26 cellular contexts compared by ENCODE assay signal in genomic region chr18:54766631-54767030, GRCh38.
A peak's percentile ranks its signal among the peaks of the same experiment; 100 is the strongest.
DNase-seq lines count a peak whose midpoint lies in the region; ATAC-seq, FAIRE-seq and TF ChIP-seq lines count a peak whose summit lies in the region.
"Had no signal": no experiment of that assay in that cellular context is flagged by ENCODE, and none has a peak within 500 bp of the region (broad histone marks: within the 10 kb centered on the region; RNA-seq: fewer than 3 reads in every experiment).

No MANE protein-coding gene starts in this region.

- H3K9ac ChIP-seq in PC-3 (ENCODE audit: low read length), result peak overlapping the region; percentile 85

- H3K27ac ChIP-seq in ACC112 (ENCODE audit: low read depth, low read length), result peak overlapping the region; percentile 36; the same call in 1 of the 2 replicates
- peak overlapping the region; percentile 99 for H3K27ac ChIP-seq in PC-3 (ENCODE audit: low read length)
- H3K27ac ChIP-seq in lower lobe of right lung, result peak overlapping the region; percentile 46
- no peak overlapping the region for H3K27ac ChIP-seq in GM23338 (ENCODE audit: low read depth)
- H3K27ac ChIP-seq: adrenal gland, C4-2B, cardiac muscle cell, SJCRH30, testis had no signal

- ATAC-seq in PC-3, result peak; percentile 47
- peak; percentile 15 to 55 for ATAC-seq in lower lobe of right lung
- no peak for ATAC-seq in GM21576 (IDR thresholded peaks at IDR 0.05; ENCODE audit: unreplicated experiment)
- no peak for ATAC-seq in GM23338
- ATAC-seq: naive thymus-derived CD8-positive, alpha-beta T cell; right cardiac atrium; stimulated activated naive B cell treated with anti-CD40 and anti-IgM and Interleukin-4, amounts not matched to agents 10 μg/mL and 1 μg/mL and 100 μg/mL, for 72 hours had no signal

- no peaks in the 10 kb centered on the region for H3K9me2 ChIP-seq in PC-3 (replicated peaks; ENCODE audit: low read length)
- H3K9me2 ChIP-seq in GM23338 (ENCODE audit: insufficient read depth), result no peaks in the 10 kb centered on the region; the same call in 1 of the 2 replicates

- H3K9me3 Mint-ChIP-seq in GM23338, result no peaks in the 10 kb centered on the region
- H3K9me3 Mint-ChIP-seq: activated T-cell treated with anti-CD3 and anti-CD28 coated beads, Interleukin-2, amount 50 U/mL, for 24 hours had no signal

- H3K4me1 ChIP-seq in ACC112 (ENCODE audit: control insufficient read depth, insufficient read depth, low read length, unreplicated experiment) (peaks cover 17% of the 10 kb centered on the region), PC-3 (ENCODE audit: insufficient read depth, low read length) (peaks cover 56% of the 10 kb centered on the region), lower lobe of right lung (no peaks in the 10 kb centered on the region), GM23338 (ENCODE audit: insufficient read depth) (peaks cover 28% of the 10 kb centered on the region)
- H3K4me1 ChIP-seq: adrenal gland, SJCRH30, testis had no signal

- H3K36me3 ChIP-seq in ACC112 (ENCODE audit: insufficient read depth, low read length) (no peaks in the 10 kb centered on the region), PC-3 (ENCODE audit: low read depth, low read length) (no peaks in the 10 kb centered on the region), lower lobe of right lung (no peaks in the 10 kb centered on the region), GM23338 (ENCODE audit: insufficient read depth) (no peaks in the 10 kb centered on the region)
- H3K36me3 ChIP-seq: adrenal gland, cardiac muscle cell, SJCRH30 had no signal

- H3K4me3 Mint-ChIP-seq in GM23338, result no peak overlapping the region
- H3K4me3 Mint-ChIP-seq: activated T-cell treated with anti-CD3 and anti-CD28 coated beads, Interleukin-2, amount 50 U/mL, for 24 hours; naive thymus-derived CD8-positive, alpha-beta T cell; stimulated activated naive B cell treated with anti-CD40 and anti-IgM and Interleukin-4, amounts not matched to agents 10 μg/mL and 1 μg/mL and 100 μg/mL, for 72 hours had no signal

- TF ChIP-seq POLR2A in GM12891 (IDR thresholded peaks at IDR 0.05; ENCODE audit: low read depth, low read length), result no peak

- no peak overlapping the region for H3K27ac Mint-ChIP-seq in GM23338
- H3K27ac Mint-ChIP-seq: activated T-cell treated with anti-CD3 and anti-CD28 coated beads, Interleukin-2, amount 50 U/mL, for 24 hours; stimulated activated naive B cell treated with anti-CD40 and anti-IgM and Interleukin-4, amounts not matched to agents 10 μg/mL and 1 μg/mL and 100 μg/mL, for 72 hours had no signal

- H3K27me3 ChIP-seq in ACC112 (ENCODE audit: insufficient read depth, low read length), result no peaks in the 10 kb centered on the region
- no peaks in the 10 kb centered on the region for H3K27me3 ChIP-seq in PC-3 (ENCODE audit: low read length)
- no peaks in the 10 kb centered on the region for H3K27me3 ChIP-seq in lower lobe of right lung (ENCODE audit: low read depth)
- no peaks in the 10 kb centered on the region for H3K27me3 ChIP-seq in GM23338 (ENCODE audit: insufficient read depth)
- H3K27me3 ChIP-seq: adrenal gland, cardiac muscle cell, SJCRH30, testis had no signal

- TF ChIP-seq CTCF in PC-3 (conservative IDR thresholded peaks at IDR 0.05; ENCODE audit: low read depth, low read length), result no peak
- TF ChIP-seq CTCF in epithelial cell of esophagus (IDR thresholded peaks at IDR 0.05; ENCODE audit: insufficient read depth, low read depth, low read length, missing control alignments), result no peak
- TF ChIP-seq CTCF in lower lobe of right lung (IDR thresholded peaks at IDR 0.05), result no peak
- no peak for TF ChIP-seq CTCF in GM23338 (conservative IDR thresholded peaks at IDR 0.05; ENCODE audit: low read depth in 2 of 2)

- H3K4me1 Mint-ChIP-seq in GM23338, result peaks cover 36% of the 10 kb centered on the region
- H3K4me1 Mint-ChIP-seq: naive thymus-derived CD8-positive, alpha-beta T cell; stimulated activated naive B cell treated with anti-CD40 and anti-IgM and Interleukin-4, amounts not matched to agents 10 μg/mL and 1 μg/mL and 100 μg/mL, for 72 hours had no signal

- H3K79me2 ChIP-seq in ACC112 (ENCODE audit: control insufficient read depth, insufficient read depth, low read length, unreplicated experiment) (no peaks in the 10 kb centered on the region), PC-3 (ENCODE audit: low read length) (no peaks in the 10 kb centered on the region), GM23338 (replicated peaks; ENCODE audit: insufficient read depth) (no peaks in the 10 kb centered on the region)

- peaks cover 1% of the 10 kb centered on the region for H3K27me3 Mint-ChIP-seq in GM23338 (ENCODE audit: insufficient read depth, low read depth, poor library complexity)

- POLR2A ChIA-PET in PC-3 (lab: Charles Lee; ENCODE audit: unreplicated experiment), result interaction anchor here (0.6 kb wide), 1 partner anchor 211 kb away, joined by 3 read pairs; no protein-coding TSS in a partner anchor

- H4K20me1 ChIP-seq in PC-3 (ENCODE audit: low read length), result no peaks in the 10 kb centered on the region
- no peaks in the 10 kb centered on the region for H4K20me1 ChIP-seq in GM23338 (replicated peaks; ENCODE audit: insufficient read depth)

- CTCF ChIA-PET in PC-3 (lab: Charles Lee), result interaction anchor here (1.5 kb wide), 1 partner anchor 9 kb away, joined by 5 read pairs; no protein-coding TSS in a partner anchor

- H2AFZ ChIP-seq in ACC112 (ENCODE audit: low read length, unreplicated experiment), result no peak overlapping the region
- H2AFZ ChIP-seq in PC-3 (ENCODE audit: low read length), result peak overlapping the region; percentile 32
- no peak overlapping the region for H2AFZ ChIP-seq in GM23338

- H3K4me3 ChIP-seq in ACC112 (ENCODE audit: low read depth, low read length) (no peak overlapping the region; the same call in 1 of the 2 replicates), PC-3 (ENCODE audit: low read length) (peak overlapping the region; percentile 54), epithelial cell of esophagus (ENCODE audit: low read length) (no peak overlapping the region), lower lobe of right lung (no peak overlapping the region), GM23338 (no peak overlapping the region)
- H3K4me3 ChIP-seq: adrenal gland, cardiac muscle cell, SJCRH30, testis had no signal

- no peak for FAIRE-seq in GM12891 (lab: Jason Lieb, UNC)

- no peaks in the 10 kb centered on the region for H3K9me3 ChIP-seq in PC-3 (ENCODE audit: low read length)
- no peaks in the 10 kb centered on the region for H3K9me3 ChIP-seq in lower lobe of right lung
- H3K9me3 ChIP-seq: adrenal gland, SJCRH30, testis had no signal

- BruUV-seq in PC-3 (replicated peaks; lab: Mats Ljungman, UMichigan), result TSS peak; percentile 91

- H3K36me3 Mint-ChIP-seq in GM23338 (ENCODE audit: low read depth), result no peaks in the 10 kb centered on the region
- H3K36me3 Mint-ChIP-seq: naive thymus-derived CD8-positive, alpha-beta T cell; stimulated activated naive B cell treated with anti-CD40 and anti-IgM and Interleukin-4, amounts not matched to agents 10 μg/mL and 1 μg/mL and 100 μg/mL, for 72 hours had no signal

- H3F3A ChIP-seq in PC-3 (ENCODE audit: low read length, unreplicated experiment), result peaks cover 11% of the 10 kb centered on the region
- H3F3A ChIP-seq in GM23338 (replicated peaks; ENCODE audit: low read depth), result no peaks in the 10 kb centered on the region

- H3K4me2 ChIP-seq in PC-3 (ENCODE audit: low read length) (peak overlapping the region; percentile 79), GM23338 (no peak overlapping the region)

- intact Hi-C loops in PC-3 (cut with micrococcal nuclease), result loop anchor here (1.0 to 5.0 kb wide), 8 partner anchors 10 to 216 kb away; partner anchors contain the start of gene RAB27B
- intact Hi-C loops in lower lobe of right lung (cut with DNase I), result no loop called here

- peak; percentile 75 for DNase-seq in PC-3
- DNase-seq in epithelial cell of esophagus (ENCODE audit: low read depth), result peak; percentile 73
- no peak for DNase-seq in lower lobe of right lung
- no peak for DNase-seq in GM12891 (ENCODE audit: insufficient read length, low spot score)
- DNase-seq in UCSD-AML1 (lab: John Stamatoyannopoulos, UW; ENCODE audit: unreplicated experiment), result no peak
- DNase-seq in GM23338 (ENCODE audit: low spot score), result no peak
- DNase-seq: activated CD8-positive, alpha-beta memory T cell treated with anti-CD3 and anti-CD28 coated beads for 24 hours; activated gamma-delta T cell treated with Interleukin-2 at 50 U/mL for 16 hours; activated T-cell treated with anti-CD3 and anti-CD28 coated beads, Interleukin-2, amount 50 U/mL, for 24 hours; adrenal gland; cortex of kidney; glutamatergic neuron; naive thymus-derived CD8-positive, alpha-beta T cell; NCI-H1694 treated with DMSO at 0.1 percent for 48 hours; NCI-H2171; NCI-H524 treated with DMSO at 0.1 percent for 48 hours; right cardiac atrium; SJCRH30; stimulated activated CD4-positive, alpha-beta T cell treated with anti-CD3 and anti-CD28 coated beads, Interleukin-12 subunit alpha, Interleukin-12 subunit beta, amount 100 ng/mL, for 4 hours; stimulated activated CD4-positive, alpha-beta T cell treated with anti-CD3 and anti-CD28 coated beads, Interleukin-4, amount 100 ng/mL, for 24 hours; stimulated activated naive B cell treated with anti-CD40 and anti-IgM and Interleukin-4, amounts not matched to agents 10 μg/mL and 1 μg/mL and 100 μg/mL, for 72 hours; testis had no signal

TF ChIP-seq in GM12891, 5 proteins besides CTCF, POLR2A, EP300 and RAD21:
- TF ChIP-seq POLR2AphosphoS5 (IDR thresholded peaks at IDR 0.05; ENCODE audit: low read depth, low read length), result no peak
- no peak for TF ChIP-seq SPI1 (IDR thresholded peaks at IDR 0.05; ENCODE audit: low read depth, low read length)
- no peak for TF ChIP-seq POU2F2 (IDR thresholded peaks at IDR 0.05; ENCODE audit: low read depth, low read length)
- no peak for TF ChIP-seq PAX5 (IDR thresholded peaks at IDR 0.05; ENCODE audit: insufficient read depth, low read length, severe bottlenecking)
- no peak for TF ChIP-seq TAF1 (IDR thresholded peaks at IDR 0.05; ENCODE audit: low read depth, low read length)

TF ChIP-seq in GM23338, 12 proteins besides CTCF, POLR2A, EP300 and RAD21:
- TF ChIP-seq ZNF114 (CRISPR knock-in tag; IDR thresholded peaks at IDR 0.05), result no peak

Comparison
In these comparisons a context has a peak if more than half of its experiments do, and no peak if none do; other contexts are left out.
1. ATAC-seq: peak in PC-3 (single experiment) and lower lobe of right lung (2 of 2); none in GM21576 (single experiment) and GM23338 (single experiment).
2. DNase-seq: peak in PC-3 (single experiment) and epithelial cell of esophagus (single experiment); none in lower lobe of right lung (single experiment), GM12891 (single experiment), UCSD-AML1 (single experiment) and GM23338 (single experiment).